ENCODE assay signal across 1 cellular context in the genomic region with DNA sequence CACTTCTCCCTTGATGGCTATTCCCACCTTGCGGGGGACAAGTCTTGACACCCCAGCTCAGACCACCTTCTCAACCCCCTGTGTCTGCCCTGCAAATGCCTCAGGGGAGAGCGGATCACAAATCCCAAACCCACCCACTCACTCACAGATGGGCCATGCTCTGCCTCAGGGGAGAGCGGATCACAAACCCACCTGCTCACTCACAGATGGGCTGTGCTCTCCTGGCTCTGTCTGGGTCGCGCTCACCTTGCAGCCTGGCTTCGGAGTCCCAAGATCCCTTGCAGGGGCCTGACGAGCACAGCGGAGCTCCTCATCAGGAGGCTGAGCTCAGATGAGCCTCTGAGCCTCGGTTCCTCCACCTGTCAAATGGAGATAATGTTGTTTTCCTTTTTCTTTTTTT.
TF ChIP-seq lines count a peak whose summit lies in the region.

No MANE protein-coding gene starts in this region.

TF ChIP-seq in K562, 482 proteins besides CTCF, POLR2A, EP300 and RAD21:
- TF ChIP-seq ZBTB40 (IDR thresholded peaks at IDR 0.05) (no peak), ZBTB40 (CRISPR knock-in tag; IDR thresholded peaks at IDR 0.05) (no peak), ZNF384 (IDR thresholded peaks at IDR 0.05; ENCODE audit: low read depth, low read length) (0 out of 2 replicates have a peak, but pooled peaks have one; percentile 5)
